16 cellular contexts compared by ENCODE assay signal in genomic region chr6:208379-208778, GRCh38.
"Had no signal": no experiment of that assay in that cellular context is flagged by ENCODE, and none has a peak within 500 bp of the region (broad histone marks: within the 10 kb centered on the region; RNA-seq: fewer than 3 reads in every experiment).

No MANE protein-coding gene starts in this region.

- ATAC-seq: left colon; naive thymus-derived CD8-positive, alpha-beta T cell; psoas muscle; stimulated activated naive CD8-positive, alpha-beta T cell treated with anti-CD3 and anti-CD28 coated beads, Interleukin-15, amount 100 ng/mL, for 72 hours had no signal

- H3K27ac ChIP-seq: breast epithelium, esophagus muscularis mucosa, psoas muscle, sigmoid colon, testis, uterus had no signal

- H3K27me3 Mint-ChIP-seq: naive thymus-derived CD8-positive, alpha-beta T cell had no signal

- H3K36me3 ChIP-seq: breast epithelium, esophagus muscularis mucosa, sigmoid colon, uterus had no signal

- H3K4me1 ChIP-seq: breast epithelium, esophagus muscularis mucosa, psoas muscle, sigmoid colon, testis, uterus had no signal

- H3K4me3 ChIP-seq: breast epithelium, esophagus muscularis mucosa, psoas muscle, sigmoid colon, testis, uterus had no signal

- H3K36me3 Mint-ChIP-seq: naive thymus-derived CD8-positive, alpha-beta T cell had no signal

- H3K9me3 Mint-ChIP-seq: naive thymus-derived CD8-positive, alpha-beta T cell had no signal

- H3K9me3 ChIP-seq: breast epithelium, esophagus muscularis mucosa, psoas muscle, sigmoid colon, testis, uterus had no signal

- H3K27ac Mint-ChIP-seq: stimulated activated naive CD8-positive, alpha-beta T cell treated with anti-CD3 and anti-CD28 coated beads, Interleukin-15, amount 100 ng/mL, for 72 hours; T-helper 2 cell treated with Interferon-gamma antibody and Interleukin-4, amounts not matched to agents 5 μg/mL and 100 μg/mL, for 36 hours had no signal

- H3K4me3 Mint-ChIP-seq: stimulated activated naive CD8-positive, alpha-beta T cell treated with anti-CD3 and anti-CD28 coated beads, Interleukin-15, amount 100 ng/mL, for 72 hours; T-helper 2 cell treated with Interferon-gamma antibody and Interleukin-4, amounts not matched to agents 5 μg/mL and 100 μg/mL, for 36 hours had no signal

- H3K27me3 ChIP-seq: testis, uterus had no signal

- DNase-seq: activated CD4-positive, alpha-beta T cell treated with anti-CD3 and anti-CD28 coated beads, Interleukin-2, amount 50 U/mL, for 48 hours; activated CD4-positive, CD25-positive, alpha-beta regulatory T cell treated with anti-CD3 and anti-CD28 coated beads, Interleukin-2, amount 50 U/mL, for 72 hours; activated CD8-positive, alpha-beta memory T cell treated with anti-CD3 and anti-CD28 coated beads, Interleukin-2, amount 50 U/mL, for 4 hours; activated naive CD4-positive, alpha-beta T cell; aorta; head of caudate nucleus; left colon; naive thymus-derived CD8-positive, alpha-beta T cell; psoas muscle; sigmoid colon; stimulated activated naive CD8-positive, alpha-beta T cell treated with anti-CD3 and anti-CD28 coated beads, Interleukin-15, amount 100 ng/mL, for 72 hours; testis; uterus had no signal
